In the genomic region with DNA sequence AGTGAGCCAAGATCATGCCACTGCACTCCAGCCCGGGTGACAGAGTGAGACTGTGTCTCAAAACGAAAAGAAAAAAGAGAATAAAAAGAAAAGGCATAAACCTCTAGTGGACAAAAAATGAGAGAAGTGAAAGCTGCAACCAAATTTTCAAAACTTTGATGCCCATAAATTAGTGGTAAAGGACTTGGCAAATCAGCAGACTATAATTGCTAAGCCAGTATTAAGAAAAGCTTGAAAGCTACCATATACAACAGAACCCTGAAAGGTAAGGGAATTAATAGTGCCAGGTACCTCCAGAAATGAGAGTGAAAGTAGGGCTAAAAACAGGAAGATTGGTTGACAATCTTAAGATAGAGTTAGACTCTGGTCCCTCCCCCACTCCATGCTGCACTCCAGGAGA, we compare ENCODE assay signal across 1 cellular context.
TF ChIP-seq lines count a peak whose summit lies in the region.

No MANE protein-coding gene starts in this region.

TF ChIP-seq in IMR-90, 13 proteins besides CTCF, POLR2A, EP300 and RAD21 (continued from another document):
- TF ChIP-seq, protein P1, sequence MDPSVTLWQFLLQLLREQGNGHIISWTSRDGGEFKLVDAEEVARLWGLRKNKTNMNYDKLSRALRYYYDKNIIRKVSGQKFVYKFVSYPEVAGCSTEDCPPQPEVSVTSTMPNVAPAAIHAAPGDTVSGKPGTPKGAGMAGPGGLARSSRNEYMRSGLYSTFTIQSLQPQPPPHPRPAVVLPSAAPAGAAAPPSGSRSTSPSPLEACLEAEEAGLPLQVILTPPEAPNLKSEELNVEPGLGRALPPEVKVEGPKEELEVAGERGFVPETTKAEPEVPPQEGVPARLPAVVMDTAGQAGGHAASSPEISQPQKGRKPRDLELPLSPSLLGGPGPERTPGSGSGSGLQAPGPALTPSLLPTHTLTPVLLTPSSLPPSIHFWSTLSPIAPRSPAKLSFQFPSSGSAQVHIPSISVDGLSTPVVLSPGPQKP (IDR thresholded peaks at IDR 0.05; ENCODE audit: borderline replicate concordance, low read depth, low read length) = no peak
- TF ChIP-seq, protein P2, sequence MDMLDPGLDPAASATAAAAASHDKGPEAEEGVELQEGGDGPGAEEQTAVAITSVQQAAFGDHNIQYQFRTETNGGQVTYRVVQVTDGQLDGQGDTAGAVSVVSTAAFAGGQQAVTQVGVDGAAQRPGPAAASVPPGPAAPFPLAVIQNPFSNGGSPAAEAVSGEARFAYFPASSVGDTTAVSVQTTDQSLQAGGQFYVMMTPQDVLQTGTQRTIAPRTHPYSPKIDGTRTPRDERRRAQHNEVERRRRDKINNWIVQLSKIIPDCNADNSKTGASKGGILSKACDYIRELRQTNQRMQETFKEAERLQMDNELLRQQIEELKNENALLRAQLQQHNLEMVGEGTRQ (IDR thresholded peaks at IDR 0.05; ENCODE audit: low read depth, low read length) = no peak
- TF ChIP-seq CEBPB (IDR thresholded peaks at IDR 0.05; ENCODE audit: low read depth, low read length) = no peak
- no peak for TF ChIP-seq FOS (IDR thresholded peaks at IDR 0.05; ENCODE audit: low read depth, low read length)
